Comparison of ENCODE assay signal across 9 cellular contexts in the genomic region with DNA sequence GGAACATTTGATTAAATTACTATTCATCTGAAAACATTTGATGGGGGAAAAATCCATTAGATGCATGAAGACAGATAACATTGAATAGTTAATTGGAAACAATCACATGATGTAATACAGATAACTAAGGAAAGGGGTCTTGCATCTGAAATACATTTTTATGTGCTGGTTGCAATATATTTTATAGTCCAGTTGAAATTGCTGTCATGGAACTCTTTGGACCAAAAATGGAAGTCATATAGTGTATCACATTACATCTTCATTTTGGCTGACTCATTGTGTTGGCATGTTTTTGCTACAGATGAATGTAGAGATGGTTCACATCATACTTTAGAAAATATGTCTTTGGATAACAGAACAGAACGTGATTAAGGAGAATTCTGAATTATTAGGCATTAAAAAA. TPM values are rescaled to one million over a fixed set of nuclear protein-coding genes. Genes with fewer than 3 reads are reported as not detected.
DNase-seq lines count a peak whose midpoint lies in the region; ATAC-seq and TF ChIP-seq lines count a peak whose summit lies in the region.
"Had no signal": no experiment of that assay in that cellular context is flagged by ENCODE, and none has a peak within 500 bp of the region (broad histone marks: within the 10 kb centered on the region; RNA-seq: fewer than 3 reads in every experiment).

No MANE protein-coding gene starts in this region.

- no peaks in the 10 kb centered on the region for H3K9me3 Mint-ChIP-seq in nephron
- no peaks in the 10 kb centered on the region for H3K9me3 Mint-ChIP-seq in activated CD4-positive, alpha-beta T cell treated with anti-CD3 and anti-CD28 coated beads for 36 hours (ENCODE audit: low read depth)

- H3K4me3 ChIP-seq in choroid plexus epithelial cell (ENCODE audit: low read depth, low read length) (no peak overlapping the region), lower lobe of right lung (no peak overlapping the region)
- H3K4me3 ChIP-seq: left ventricle myocardium inferior had no signal

- H3K27ac ChIP-seq in lower lobe of right lung: no peak overlapping the region
- H3K27ac ChIP-seq: left ventricle myocardium inferior had no signal

- no peaks in the 10 kb centered on the region for H3K27me3 Mint-ChIP-seq in nephron (ENCODE audit: low read depth)
- H3K27me3 Mint-ChIP-seq in activated CD4-positive, alpha-beta T cell treated with anti-CD3 and anti-CD28 coated beads for 36 hours: no peaks in the 10 kb centered on the region

- DNase-seq in EH (ENCODE audit: low read depth) (peak; percentile 96), NCI-H1417 treated with DMSO at 0.1 percent for 48 hours (lab: John Stamatoyannopoulos, UW) (peak; percentile 57), choroid plexus epithelial cell (ENCODE audit: low read depth) (peak; percentile 95), lower lobe of right lung (no peak)
- no peak for DNase-seq in activated CD4-positive, alpha-beta T cell treated with anti-CD3 and anti-CD28 coated beads, Interleukin-2, amount 50 U/mL, for 4 hours
- DNase-seq in activated CD4-positive, alpha-beta T cell treated with anti-CD3 and anti-CD28 coated beads for 36 hours: no peak
- DNase-seq: left ventricle myocardium inferior had no signal

- H3K4me1 ChIP-seq in lower lobe of right lung: no peaks in the 10 kb centered on the region
- H3K4me1 ChIP-seq: left ventricle myocardium inferior had no signal

- CTCF ChIA-PET in activated CD4-positive, alpha-beta T cell treated with anti-CD3 and anti-CD28 coated beads for 36 hours (lab: Charles Lee): interaction anchor here (0.6 kb wide), 3 partner anchors 9 to 848 kb away, joined by 3 read pairs; no protein-coding TSS in a partner anchor

- no peak for TF ChIP-seq CTCF in choroid plexus epithelial cell (conservative IDR thresholded peaks at IDR 0.05; ENCODE audit: low read depth, low read length)
- no peak for TF ChIP-seq CTCF in nephron (IDR thresholded peaks at IDR 0.05; ENCODE audit: unreplicated experiment in 3 of 3)
- no peak for TF ChIP-seq CTCF in lower lobe of right lung (IDR thresholded peaks at IDR 0.05)

- ATAC-seq in lower lobe of right lung (no peak), HG03460 (IDR thresholded peaks at IDR 0.05; ENCODE audit: unreplicated experiment) (no peak)
- no peak for ATAC-seq in activated CD4-positive, alpha-beta T cell treated with anti-CD3 and anti-CD28 coated beads for 36 hours

- H3K4me1 Mint-ChIP-seq in nephron: peaks cover 31% of the 10 kb centered on the region
- no peaks in the 10 kb centered on the region for H3K4me1 Mint-ChIP-seq in activated CD4-positive, alpha-beta T cell treated with anti-CD3 and anti-CD28 coated beads for 36 hours

- intact Hi-C loops in lower lobe of right lung (cut with DNase I): no loop called here
- intact Hi-C loops in activated CD4-positive, alpha-beta T cell treated with anti-CD3 and anti-CD28 coated beads for 36 hours (cut with DNase I, micrococcal nuclease): no loop called here

- no peaks in the 10 kb centered on the region for H3K36me3 ChIP-seq in lower lobe of right lung
- H3K36me3 ChIP-seq: left ventricle myocardium inferior had no signal

- no peaks in the 10 kb centered on the region for H3K9me3 ChIP-seq in lower lobe of right lung
- H3K9me3 ChIP-seq: left ventricle myocardium inferior had no signal

- POLR2A ChIA-PET in activated CD4-positive, alpha-beta T cell treated with anti-CD3 and anti-CD28 coated beads for 36 hours (lab: Charles Lee): no interaction called here

- H3K36me3 Mint-ChIP-seq in nephron (ENCODE audit: low read depth): no peaks in the 10 kb centered on the region
- no peaks in the 10 kb centered on the region for H3K36me3 Mint-ChIP-seq in activated CD4-positive, alpha-beta T cell treated with anti-CD3 and anti-CD28 coated beads for 36 hours (ENCODE audit: low read depth)

- H3K27me3 ChIP-seq in lower lobe of right lung (ENCODE audit: low read depth): no peaks in the 10 kb centered on the region

- H3K4me3 Mint-ChIP-seq in nephron: no peak overlapping the region
- H3K4me3 Mint-ChIP-seq in activated CD4-positive, alpha-beta T cell treated with anti-CD3 and anti-CD28 coated beads for 36 hours: no peak overlapping the region

- peak overlapping the region; percentile 70 to 95 (median 82) for H3K27ac Mint-ChIP-seq in nephron
- no peak overlapping the region for H3K27ac Mint-ChIP-seq in activated CD4-positive, alpha-beta T cell treated with anti-CD3 and anti-CD28 coated beads for 36 hours

RNA-seq across cellular contexts. Expression of gene GNPNAT1, which starts 43.0 kb away (rescaled TPM):
- total RNA-seq in lower lobe of right lung: 9.5 TPM
- total RNA-seq in activated CD4-positive, alpha-beta T cell treated with anti-CD3 and anti-CD28 coated beads for 36 hours: 10 to 100 TPM; 31.1 to 33.6 TPM

Comparison
In these comparisons a context has a peak if more than half of its experiments do, and no peak if none do; other contexts are left out.
1. DNase-seq: peak in EH (single experiment), NCI-H1417 treated with DMSO at 0.1 percent for 48 hours (single experiment) and choroid plexus epithelial cell (single experiment); none in activated CD4-positive, alpha-beta T cell treated with anti-CD3 and anti-CD28 coated beads, Interleukin-2, amount 50 U/mL, for 4 hours (0 of 2), lower lobe of right lung (single experiment) and activated CD4-positive, alpha-beta T cell treated with anti-CD3 and anti-CD28 coated beads for 36 hours (single experiment).